ENCODE assay signal across 19 cellular contexts in genomic region chr20:34459209-34459608, GRCh38. TPM values are rescaled to one million over a fixed set of nuclear protein-coding genes. Genes with fewer than 3 reads are reported as not detected.
DNase-seq lines count a peak whose midpoint lies in the region; TF ChIP-seq lines count a peak whose summit lies in the region.
"Had no signal": no experiment of that assay in that cellular context is flagged by ENCODE, and none has a peak within 500 bp of the region (broad histone marks: within the 10 kb centered on the region; RNA-seq: fewer than 3 reads in every experiment).

No MANE protein-coding gene starts in this region.

- H3K4me3 ChIP-seq in thyroid gland (replicated peaks in 1 of 3), result no peak overlapping the region

- peaks cover 74% of the 10 kb centered on the region for H3K36me3 Mint-ChIP-seq in activated T-cell treated with anti-CD3 and anti-CD28 coated beads, Interleukin-2, amount 50 U/mL, for 24 hours (ENCODE audit: low read depth)
- peaks cover 36% of the 10 kb centered on the region for H3K36me3 Mint-ChIP-seq in chondrocyte (ENCODE audit: low read depth)
- H3K36me3 Mint-ChIP-seq in nephron progenitor cell (ENCODE audit: low read depth), result peaks cover 65% of the 10 kb centered on the region
- H3K36me3 Mint-ChIP-seq in glutamatergic neuron (ENCODE audit: unreplicated experiment), result no peaks in the 10 kb centered on the region

- TF ChIP-seq POLR2A in thyroid gland (IDR thresholded peaks at IDR 0.05), result no peak

- no peaks in the 10 kb centered on the region for H3K4me1 Mint-ChIP-seq in activated T-cell treated with anti-CD3 and anti-CD28 coated beads, Interleukin-2, amount 50 U/mL, for 24 hours (ENCODE audit: low read depth)
- H3K4me1 Mint-ChIP-seq in chondrocyte (ENCODE audit: low read depth) (peaks cover 27% of the 10 kb centered on the region), nephron progenitor cell (peaks cover 9% of the 10 kb centered on the region), glutamatergic neuron (ENCODE audit: low read depth, unreplicated experiment) (no peaks in the 10 kb centered on the region)
- H3K4me1 Mint-ChIP-seq: H9 had no signal

- no peak for TF ChIP-seq CTCF in chondrocyte (IDR thresholded peaks at IDR 0.05)
- no peak for TF ChIP-seq CTCF in nephron progenitor cell (IDR thresholded peaks at IDR 0.05)
- no peak for TF ChIP-seq CTCF in thyroid gland (IDR thresholded peaks at IDR 0.05)
- no peak for TF ChIP-seq CTCF in RWPE1 (conservative IDR thresholded peaks at IDR 0.05; ENCODE audit: low read depth)
- no peak for TF ChIP-seq CTCF in glutamatergic neuron (IDR thresholded peaks at IDR 0.05; ENCODE audit: partially characterized antibody, unreplicated experiment)

- 92% methylated on average over 4 of the region's 4 CpGs for WGBS in thyroid gland, 2 donors

- peaks cover 4 to 5% of the 10 kb centered on the region in 2 donors for H3K4me1 ChIP-seq in thyroid gland
- H3K4me1 ChIP-seq: Caco-2 had no signal

- POLR2A ChIA-PET in RWPE1 (lab: Yijun Ruan, JAX; ENCODE audit: low non-redundant PET), result no interaction called here

- H3K9me3 Mint-ChIP-seq in activated T-cell treated with anti-CD3 and anti-CD28 coated beads, Interleukin-2, amount 50 U/mL, for 24 hours, result no peaks in the 10 kb centered on the region
- H3K9me3 Mint-ChIP-seq in chondrocyte (ENCODE audit: low read depth) (no peaks in the 10 kb centered on the region), nephron progenitor cell (no peaks in the 10 kb centered on the region), glutamatergic neuron (ENCODE audit: unreplicated experiment) (no peaks in the 10 kb centered on the region)
- H3K9me3 Mint-ChIP-seq: CD14-positive monocyte, H9 had no signal

- H3K36me3 ChIP-seq in thyroid gland, result peaks cover 0 to 21% of the 10 kb centered on the region in 2 donors

- H3K9me3 ChIP-seq in thyroid gland, result no peaks in the 10 kb centered on the region
- H3K9me3 ChIP-seq: Caco-2 had no signal

- DNase-seq in activated T-cell treated with anti-CD3 and anti-CD28 coated beads, Interleukin-2, amount 50 U/mL, for 24 hours, result no peak
- DNase-seq in activated T-cell treated with anti-CD3 and anti-CD28 coated beads, Interleukin-2, amount 50 U/mL, for 1 hour, result no peak
- DNase-seq in chondrocyte (ENCODE audit: low spot score) (no peak), nephron progenitor cell (no peak), thyroid gland (no peak), RWPE1 (ENCODE audit: low spot score) (no peak), glutamatergic neuron (no peak), amniotic stem cell (lab: John Stamatoyannopoulos, UW) (no peak)
- DNase-seq: Caco-2, DMS53, H9, NCI-H1048, NCI-H146, NCI-H2081 treated with DMSO at 0.1 percent for 48 hours, NCI-H2227 treated with DMSO at 0.1 percent for 48 hours, NCI-H526 treated with DMSO at 0.1 percent for 48 hours, Right ventricle myocardium superior had no signal

- H3K27ac ChIP-seq in thyroid gland, result peak overlapping the region in 2 of 3 donors; percentile 12 to 56
- H3K27ac ChIP-seq in RWPE1, result no peak overlapping the region
- H3K27ac ChIP-seq: 22Rv1 had no signal

- no peaks in the 10 kb centered on the region for H3K27me3 ChIP-seq in thyroid gland

- H3K27ac Mint-ChIP-seq in activated T-cell treated with anti-CD3 and anti-CD28 coated beads, Interleukin-2, amount 50 U/mL, for 24 hours, result peak overlapping the region; percentile 34
- H3K27ac Mint-ChIP-seq in chondrocyte (ENCODE audit: unreplicated experiment), result peak overlapping the region; percentile 86
- peak overlapping the region; percentile 72 for H3K27ac Mint-ChIP-seq in nephron progenitor cell
- H3K27ac Mint-ChIP-seq in glutamatergic neuron (ENCODE audit: unreplicated experiment), result no peak overlapping the region

- H3K27me3 Mint-ChIP-seq in activated T-cell treated with anti-CD3 and anti-CD28 coated beads, Interleukin-2, amount 50 U/mL, for 24 hours, result no peaks in the 10 kb centered on the region
- no peaks in the 10 kb centered on the region for H3K27me3 Mint-ChIP-seq in chondrocyte (ENCODE audit: low read depth)
- no peaks in the 10 kb centered on the region for H3K27me3 Mint-ChIP-seq in nephron progenitor cell (ENCODE audit: low read depth, poor library complexity)
- H3K27me3 Mint-ChIP-seq in glutamatergic neuron (ENCODE audit: unreplicated experiment), result no peaks in the 10 kb centered on the region

- intact Hi-C loops in thyroid gland (cut with DNase I), result no loop called here

- H3K4me3 Mint-ChIP-seq in activated T-cell treated with anti-CD3 and anti-CD28 coated beads, Interleukin-2, amount 50 U/mL, for 24 hours, result no peak overlapping the region
- no peak overlapping the region for H3K4me3 Mint-ChIP-seq in chondrocyte (ENCODE audit: unreplicated experiment)
- H3K4me3 Mint-ChIP-seq in nephron progenitor cell, result no peak overlapping the region
- no peak overlapping the region for H3K4me3 Mint-ChIP-seq in glutamatergic neuron (ENCODE audit: unreplicated experiment)
- H3K4me3 Mint-ChIP-seq: CD14-positive monocyte, H9 had no signal

- CTCF ChIA-PET in RWPE1 (lab: Yijun Ruan, JAX), result interaction anchor here (1.3 kb wide), 1 partner anchor 147 kb away, joined by 3 read pairs; no protein-coding TSS in a partner anchor

RNA-seq across cellular contexts. Expression of gene DYNLRB1, which starts 57.0 kb away (rescaled TPM):
- 111 to 204 TPM (median 199 TPM) in 3 replicates for total RNA-seq in chondrocyte
- 100 to 1,000 TPM; 119 to 231 (median 210) TPM for total RNA-seq in thyroid gland
- total RNA-seq in glutamatergic neuron (ENCODE audit: unreplicated experiment), result 185 TPM
